ENCODE assay signal across 11 cellular contexts in genomic region chr21:42677339-42678117, GRCh38. TPM values are rescaled to one million over a fixed set of nuclear protein-coding genes. Genes with fewer than 3 reads are reported as not detected.
DNase-seq lines count a peak whose midpoint lies in the region; ATAC-seq and TF ChIP-seq lines count a peak whose summit lies in the region.
"Had no signal": no experiment of that assay in that cellular context is flagged by ENCODE, and none has a peak within 500 bp of the region (broad histone marks: within the 10 kb centered on the region; RNA-seq: fewer than 3 reads in every experiment).

No MANE protein-coding gene starts in this region.

- no peak for ATAC-seq in SK-N-SH treated with all-trans-retinoic acid at 6 μM for 48 hours
- ATAC-seq: left lobe of liver, right lobe of liver had no signal

- peaks cover 3% of the 10 kb centered on the region for H3K27me3 Mint-ChIP-seq in glutamatergic neuron (ENCODE audit: unreplicated experiment)
- no peaks in the 10 kb centered on the region for H3K27me3 Mint-ChIP-seq in CD4-positive, alpha-beta memory T cell

- H3K9me3 Mint-ChIP-seq in glutamatergic neuron (ENCODE audit: unreplicated experiment) = peaks cover 7% of the 10 kb centered on the region
- no peaks in the 10 kb centered on the region for H3K9me3 Mint-ChIP-seq in CD4-positive, alpha-beta memory T cell

- POLR2A ChIA-PET in HEK293 (lab: Yijun Ruan, JAX) = interaction anchor here (0.8 kb wide), 1 partner anchor 23 kb away, joined by 3 read pairs; no protein-coding TSS in a partner anchor
- POLR2A ChIA-PET in CD4-positive, alpha-beta memory T cell (lab: Charles Lee; ENCODE audit: partially characterized antibody) = no interaction called here
- POLR2A ChIA-PET in RWPE1 (lab: Yijun Ruan, JAX; ENCODE audit: low non-redundant PET) = no interaction called here

- peaks cover 30% of the 10 kb centered on the region for H3K4me1 ChIP-seq in HEK293 (ENCODE audit: control insufficient read depth, insufficient read depth, low read length)
- peaks cover 17% of the 10 kb centered on the region for H3K4me1 ChIP-seq in CD4-positive, alpha-beta memory T cell (ENCODE audit: insufficient read depth, low read length)

- DNase-seq in AML-193 (lab: John Stamatoyannopoulos, UW) (peak; percentile 4 to 6), UCSD-AML1 (lab: John Stamatoyannopoulos, UW; ENCODE audit: unreplicated experiment) (peak; percentile 76), glutamatergic neuron (peak; percentile 18), RWPE1 (ENCODE audit: low spot score) (no peak), NCI-H774 (lab: John Stamatoyannopoulos, UW) (no peak)
- no peak for DNase-seq in CD4-positive, alpha-beta memory T cell
- DNase-seq: activated effector memory CD4-positive, alpha-beta T cell treated with Interleukin-2 at 50 U/mL for 16 hours had no signal

- no peak overlapping the region for H3K27ac Mint-ChIP-seq in glutamatergic neuron (ENCODE audit: unreplicated experiment)
- peak overlapping the region in 1 of 7 donors; percentile 17 for H3K27ac Mint-ChIP-seq in CD4-positive, alpha-beta memory T cell

- H3K4me1 Mint-ChIP-seq in glutamatergic neuron (ENCODE audit: low read depth, unreplicated experiment) = peaks cover 50% of the 10 kb centered on the region
- H3K4me1 Mint-ChIP-seq in CD4-positive, alpha-beta memory T cell = peaks cover 12 to 32% (median 21%) of the 10 kb centered on the region in 4 donors

- intact Hi-C loops in CD4-positive, alpha-beta memory T cell (cut with micrococcal nuclease) = no loop called here

- no peak overlapping the region for H3K4me3 ChIP-seq in HEK293 (ENCODE audit: low read depth, low read length)
- no peak overlapping the region for H3K4me3 ChIP-seq in CD4-positive, alpha-beta memory T cell (ENCODE audit: low read length in 2 of 2)
- H3K4me3 ChIP-seq: right lobe of liver had no signal

- no peaks in the 10 kb centered on the region for H3K36me3 ChIP-seq in HEK293 (ENCODE audit: control insufficient read depth in 2 of 2, insufficient read depth in 1 of 2, low read length in 2 of 2)
- no peaks in the 10 kb centered on the region for H3K36me3 ChIP-seq in CD4-positive, alpha-beta memory T cell (ENCODE audit: insufficient read depth, low read length)
- H3K36me3 ChIP-seq: right lobe of liver had no signal

- H3K27ac ChIP-seq in HEK293 (ENCODE audit: extremely low read depth, low read depth, low read length) = peak overlapping the region; percentile 17; the same call in 1 of the 2 replicates
- no peak overlapping the region for H3K27ac ChIP-seq in CD4-positive, alpha-beta memory T cell (ENCODE audit: low read depth, low read length)
- H3K27ac ChIP-seq in RWPE1 = no peak overlapping the region
- H3K27ac ChIP-seq: right lobe of liver had no signal

- CTCF ChIA-PET in HEK293 (lab: Yijun Ruan, JAX) (interaction anchor here (0.6 to 1.4 kb wide), 2 partner anchors 23 to 81 kb away, joined by 3 read pairs; no protein-coding TSS in a partner anchor), RWPE1 (lab: Yijun Ruan, JAX) (no interaction called here)
- CTCF ChIA-PET in CD4-positive, alpha-beta memory T cell (lab: Charles Lee; ENCODE audit: partially characterized antibody) = interaction anchor here (0.9 kb wide), 1 partner anchor 172 kb away, joined by 3 read pairs; no protein-coding TSS in a partner anchor

- H3K4me3 Mint-ChIP-seq in glutamatergic neuron (ENCODE audit: unreplicated experiment) = no peak overlapping the region
- no peak overlapping the region for H3K4me3 Mint-ChIP-seq in CD4-positive, alpha-beta memory T cell

- H3K36me3 Mint-ChIP-seq in glutamatergic neuron (ENCODE audit: unreplicated experiment) = peaks cover 9% of the 10 kb centered on the region
- no peaks in the 10 kb centered on the region for H3K36me3 Mint-ChIP-seq in CD4-positive, alpha-beta memory T cell

- H3K9me3 ChIP-seq in HEK293 (ENCODE audit: control insufficient read depth, insufficient read depth, low read depth, low read length) = no peaks in the 10 kb centered on the region
- no peaks in the 10 kb centered on the region for H3K9me3 ChIP-seq in CD4-positive, alpha-beta memory T cell (ENCODE audit: control insufficient read depth in 1 of 2, low read length in 2 of 2)
- H3K9me3 ChIP-seq: right lobe of liver had no signal

- H3K27me3 ChIP-seq in CD4-positive, alpha-beta memory T cell (ENCODE audit: insufficient read depth, low read length) = no peaks in the 10 kb centered on the region
- H3K27me3 ChIP-seq: right lobe of liver had no signal

- TF ChIP-seq CTCF in HEK293 (tag by site-specific recombination; IDR thresholded peaks at IDR 0.05) (no peak), glutamatergic neuron (IDR thresholded peaks at IDR 0.05; ENCODE audit: partially characterized antibody, unreplicated experiment) (no peak), RWPE1 (conservative IDR thresholded peaks at IDR 0.05; ENCODE audit: low read depth) (no peak)

TF ChIP-seq in HEK293, 187 proteins besides CTCF, POLR2A, EP300 and RAD21 (continues in another document):
- TF ChIP-seq ZNF510 (tag by site-specific recombination; IDR thresholded peaks at IDR 0.05; ENCODE audit: insufficient replicate concordance) = no peak
- 0 out of 2 replicates have a peak, but pooled peaks have one; percentile 26 for TF ChIP-seq ZNF600 (tag by site-specific recombination; IDR thresholded peaks at IDR 0.05)
- no peak; the same call in 1 of the 2 replicates for TF ChIP-seq ZBTB8A (tag by site-specific recombination; IDR thresholded peaks at IDR 0.05)
- TF ChIP-seq YY1 (tag by site-specific recombination; IDR thresholded peaks at IDR 0.05) = no peak
- no peak for TF ChIP-seq ZNF473 (tag by site-specific recombination; IDR thresholded peaks at IDR 0.05)
- no peak for TF ChIP-seq KLF16 (tag by site-specific recombination; IDR thresholded peaks at IDR 0.05)
- TF ChIP-seq ZNF433 (tag by site-specific recombination; IDR thresholded peaks at IDR 0.05; ENCODE audit: low read depth) = no peak
- TF ChIP-seq GLIS2 (tag by site-specific recombination; IDR thresholded peaks at IDR 0.05) = no peak
- TF ChIP-seq ZNF544 (tag by site-specific recombination; IDR thresholded peaks at IDR 0.05) = 0 out of 2 replicates have a peak, but pooled peaks have one; percentile 69
- TF ChIP-seq ZBTB44 (tag by site-specific recombination; IDR thresholded peaks at IDR 0.05) = peak; percentile 81
- no peak for TF ChIP-seq RBAK (tag by site-specific recombination; IDR thresholded peaks at IDR 0.05)
- no peak for TF ChIP-seq ZNF660 (tag by site-specific recombination; IDR thresholded peaks at IDR 0.05)
- no peak for TF ChIP-seq ZNF560 (tag by site-specific recombination; IDR thresholded peaks at IDR 0.05; ENCODE audit: borderline replicate concordance)

TF ChIP-seq in SK-N-SH treated with all-trans-retinoic acid at 6 μM for 48 hours, 23 proteins besides CTCF, POLR2A, EP300 and RAD21:
- no peak for TF ChIP-seq TCF4 (CRISPR knock-in tag; IDR thresholded peaks at IDR 0.05; ENCODE audit: borderline replicate concordance)
- no peak for TF ChIP-seq ZC3H10 (CRISPR knock-in tag; IDR thresholded peaks at IDR 0.05)
- no peak for TF ChIP-seq ESRRG (CRISPR knock-in tag; IDR thresholded peaks at IDR 0.05)
- TF ChIP-seq TOX (CRISPR knock-in tag; IDR thresholded peaks at IDR 0.05; ENCODE audit: borderline replicate concordance) = no peak
- no peak for TF ChIP-seq CREB5 (CRISPR knock-in tag; IDR thresholded peaks at IDR 0.05; ENCODE audit: low read depth)
- no peak for TF ChIP-seq BACH2 (CRISPR knock-in tag; IDR thresholded peaks at IDR 0.05; ENCODE audit: borderline replicate concordance)
- no peak for TF ChIP-seq ZNF70 (CRISPR knock-in tag; IDR thresholded peaks at IDR 0.05)
- TF ChIP-seq ARNTL (CRISPR knock-in tag; IDR thresholded peaks at IDR 0.05; ENCODE audit: borderline replicate concordance, low read depth) = no peak
- TF ChIP-seq CSRNP3 (CRISPR knock-in tag; IDR thresholded peaks at IDR 0.05) = no peak
- TF ChIP-seq RARB (CRISPR knock-in tag; IDR thresholded peaks at IDR 0.05) = no peak
- no peak for TF ChIP-seq GLIS3 (CRISPR knock-in tag; IDR thresholded peaks at IDR 0.05)

RNA-seq across cellular contexts. Expression of gene PDE9A, which starts 24.1 kb away (rescaled TPM):
- total RNA-seq in glutamatergic neuron (ENCODE audit: unreplicated experiment) = 58.7 TPM
- total RNA-seq in CD4-positive, alpha-beta memory T cell = 1 to 10 TPM; 6.9 to 9.2 TPM
- polyA plus RNA-seq in CD4-positive, alpha-beta memory T cell = 1 to 10 TPM; 2.2 to 3.7 TPM

Comparison
In these comparisons a context has a peak if more than half of its experiments do, and no peak if none do; other contexts are left out.
1. DNase-seq: peak in AML-193 (2 of 2), UCSD-AML1 (single experiment) and glutamatergic neuron (single experiment); none in CD4-positive, alpha-beta memory T cell (0 of 5), RWPE1 (single experiment) and NCI-H774 (single experiment).